ENCODE assay signal across 28 cellular contexts in genomic region chr4:160580581-160580980, GRCh38.
"Had no signal": no experiment of that assay in that cellular context is flagged by ENCODE, and none has a peak within 500 bp of the region (broad histone marks: within the 10 kb centered on the region; RNA-seq: fewer than 3 reads in every experiment).

No MANE protein-coding gene starts in this region.

- H3K36me3 Mint-ChIP-seq: activated naive CD8-positive, alpha-beta T cell treated with anti-CD3 and anti-CD28 coated beads for 36 hours; brain; naive B cell had no signal

- ATAC-seq: left cardiac atrium; left ventricle myocardium superior; mucosa of descending colon; right lobe of liver; stimulated activated naive CD8-positive, alpha-beta T cell treated with anti-CD3 and anti-CD28 coated beads, Interleukin-15, Interleukin-2, amounts not matched to agents 100 U/mL and 50 U/mL, for 24 hours had no signal

- H3K9me3 Mint-ChIP-seq: T-helper 2 cell treated with Interferon-gamma antibody and Interleukin-4, amounts not matched to agents 5 μg/mL and 100 μg/mL, for 36 hours had no signal

- H3K27ac Mint-ChIP-seq: activated naive CD4-positive, alpha-beta T cell treated with anti-CD3 and anti-CD28 coated beads for 36 hours; activated naive CD8-positive, alpha-beta T cell treated with anti-CD3 and anti-CD28 coated beads for 36 hours; activated T-helper 1 cell treated with anti-CD3 and anti-CD28 coated beads, Interleukin-12 subunit alpha, Interleukin-12 subunit beta, Interleukin-2, Interleukin-4 antibody, amounts not matched to agents 30 ng/mL and 10 ng/mL and 1 ng/mL, durations not matched to agents 14 hours and 24 hours and 36 hours; brain; naive B cell; nephron progenitor cell; progenitor cell of endocrine pancreas; T-helper 2 cell treated with Interferon-gamma antibody and Interleukin-4, amounts not matched to agents 5 μg/mL and 100 μg/mL, for 36 hours had no signal

- DNase-seq: activated CD4-positive, alpha-beta T cell treated with anti-CD3 and anti-CD28 coated beads for 4 hours; activated CD4-positive, alpha-beta T cell treated with anti-CD3 and anti-CD28 coated beads, Interleukin-2, amount 50 U/mL, for 48 hours; activated CD4-positive, CD25-positive, alpha-beta regulatory T cell; activated CD8-positive, alpha-beta memory T cell treated with anti-CD3 and anti-CD28 coated beads, Interleukin-2, amount 50 U/mL, for 4 hours; activated effector memory CD4-positive, alpha-beta T cell treated with anti-CD3 and anti-CD28 coated beads, Interleukin-2, amount 50 U/mL, for 16 hours; activated naive CD4-positive, alpha-beta T cell treated with anti-CD3 and anti-CD28 coated beads for 36 hours; activated naive CD8-positive, alpha-beta T cell treated with anti-CD3 and anti-CD28 coated beads for 36 hours; activated T-cell treated with anti-CD3 and anti-CD28 coated beads, Interleukin-2, amount 50 U/mL, for 1 hour; adrenal gland; aorta; dorsolateral prefrontal cortex; effector memory CD4-positive, alpha-beta T cell; left cardiac atrium; left ventricle myocardium superior; mucosa of descending colon; naive B cell; nephron progenitor cell; ovary; right lobe of liver; stimulated activated CD4-positive, alpha-beta T cell treated with anti-CD3 and anti-CD28 coated beads, Interleukin-12 subunit alpha, Interleukin-12 subunit beta, amount 100 ng/mL, for 4 hours; stimulated activated CD4-positive, alpha-beta T cell treated with anti-CD3 and anti-CD28 coated beads, Interleukin-4, amount 100 ng/mL, for 1 hour; stimulated activated naive CD8-positive, alpha-beta T cell treated with anti-CD3 and anti-CD28 coated beads, Interleukin-15, Interleukin-2, amounts not matched to agents 100 U/mL and 50 U/mL, for 24 hours; testis; transverse colon had no signal

- H3K27me3 Mint-ChIP-seq: activated naive CD8-positive, alpha-beta T cell treated with anti-CD3 and anti-CD28 coated beads for 36 hours; brain; naive B cell; progenitor cell of endocrine pancreas had no signal

- H3K4me3 Mint-ChIP-seq: activated naive CD4-positive, alpha-beta T cell treated with anti-CD3 and anti-CD28 coated beads for 36 hours; activated naive CD8-positive, alpha-beta T cell treated with anti-CD3 and anti-CD28 coated beads for 36 hours; activated T-helper 1 cell treated with anti-CD3 and anti-CD28 coated beads, Interleukin-12 subunit alpha, Interleukin-12 subunit beta, Interleukin-2, Interleukin-4 antibody, amounts not matched to agents 30 ng/mL and 10 ng/mL and 1 ng/mL, durations not matched to agents 14 hours and 24 hours and 36 hours; brain; naive B cell; nephron progenitor cell; T-helper 2 cell treated with Interferon-gamma antibody and Interleukin-4, amounts not matched to agents 5 μg/mL and 100 μg/mL, for 36 hours had no signal

- H3K4me1 Mint-ChIP-seq: activated naive CD8-positive, alpha-beta T cell treated with anti-CD3 and anti-CD28 coated beads for 36 hours; brain; naive B cell; nephron progenitor cell had no signal
